ENCODE assay signal across 27 cellular contexts in genomic region chr20:50668326-50668725, GRCh38. TPM values are rescaled to one million over a fixed set of nuclear protein-coding genes. Genes with fewer than 3 reads are reported as not detected.
"Had no signal": no experiment of that assay in that cellular context is flagged by ENCODE, and none has a peak within 500 bp of the region (broad histone marks: within the 10 kb centered on the region; RNA-seq: fewer than 3 reads in every experiment).

No MANE protein-coding gene starts in this region.

- H3K4me3 Mint-ChIP-seq: activated CD4-positive, alpha-beta memory T cell treated with anti-CD3 and anti-CD28 coated beads for 36 hours; activated CD4-positive, alpha-beta T cell treated with anti-CD3 and anti-CD28 coated beads, Interleukin-2, amount 10 ng/mL, durations not matched to agents 24 days and 14 days; activated T-cell treated with anti-CD3 and anti-CD28 coated beads, Interleukin-2, amount 50 U/mL, for 24 hours; immature natural killer cell; natural killer cell; T-helper 17 cell; type B pancreatic cell had no signal

- H3K36me3 ChIP-seq: heart left ventricle, lower lobe of right lung, thoracic aorta, WERI-Rb-1 had no signal

- H3K27ac ChIP-seq: lower lobe of right lung, thoracic aorta, WERI-Rb-1 had no signal

- ATAC-seq: esophagus mucosa; heart left ventricle; left lobe of liver; lower lobe of right lung; natural killer cell; right cardiac atrium; stimulated activated naive CD8-positive, alpha-beta T cell treated with anti-CD3 and anti-CD28 coated beads, Interleukin-15, Interleukin-2, amounts not matched to agents 100 U/mL and 50 U/mL, for 24 hours; T-helper 17 cell had no signal

- H3K4me1 Mint-ChIP-seq: activated CD4-positive, alpha-beta T cell treated with anti-CD3 and anti-CD28 coated beads, Interleukin-2, amount 10 ng/mL, durations not matched to agents 24 days and 14 days; immature natural killer cell; natural killer cell had no signal

- H3K27me3 ChIP-seq: heart left ventricle had no signal

- H3K27ac Mint-ChIP-seq: activated CD4-positive, alpha-beta memory T cell treated with anti-CD3 and anti-CD28 coated beads for 36 hours; activated CD4-positive, alpha-beta T cell treated with anti-CD3 and anti-CD28 coated beads, Interleukin-2, amount 10 ng/mL, durations not matched to agents 24 days and 14 days; activated T-cell treated with anti-CD3 and anti-CD28 coated beads, Interleukin-2, amount 50 U/mL, for 24 hours; natural killer cell had no signal

- H3K36me3 Mint-ChIP-seq: activated CD4-positive, alpha-beta memory T cell treated with anti-CD3 and anti-CD28 coated beads for 36 hours; immature natural killer cell; natural killer cell; type B pancreatic cell had no signal

- H3K4me1 ChIP-seq: lower lobe of right lung had no signal

- DNase-seq: activated CD4-positive, alpha-beta memory T cell treated with anti-CD3 and anti-CD28 coated beads for 36 hours; activated CD4-positive, alpha-beta T cell treated with anti-CD3 and anti-CD28 coated beads, Interleukin-2, amount 10 ng/mL, durations not matched to agents 24 days and 14 days; activated CD4-positive, CD25-positive, alpha-beta regulatory T cell treated with anti-CD3 and anti-CD28 coated beads, Interleukin-2, amount 50 U/mL, for 72 hours; activated CD8-positive, alpha-beta memory T cell treated with anti-CD3 and anti-CD28 coated beads, Interleukin-2, amount 50 U/mL, for 4 hours; activated gamma-delta T cell; activated naive CD4-positive, alpha-beta T cell treated with anti-CD3 and anti-CD28 coated beads, Interleukin-2, amount 50 U/mL, for 16 hours; activated T-cell treated with anti-CD3 and anti-CD28 coated beads, Interleukin-2, amount 50 U/mL, for 24 hours; amniotic stem cell; foreskin fibroblast; hypothalamus; immature natural killer cell; kidney glomerular epithelial cell; lower lobe of right lung; mesendoderm; natural killer cell; right cardiac atrium; stimulated activated CD4-positive, alpha-beta T cell treated with anti-CD3 and anti-CD28 coated beads, Interleukin-2, amount 100 ng/mL, for 48 hours; stimulated activated naive CD8-positive, alpha-beta T cell treated with anti-CD3 and anti-CD28 coated beads, Interleukin-15, Interleukin-2, amounts not matched to agents 100 U/mL and 50 U/mL, for 24 hours; T-helper 17 cell; T1000; WERI-Rb-1 had no signal

- H3K27me3 Mint-ChIP-seq: activated CD4-positive, alpha-beta T cell treated with anti-CD3 and anti-CD28 coated beads, Interleukin-2, amount 10 ng/mL, durations not matched to agents 24 days and 14 days; type B pancreatic cell had no signal

- H3K9me3 Mint-ChIP-seq: activated CD4-positive, alpha-beta memory T cell treated with anti-CD3 and anti-CD28 coated beads for 36 hours; activated CD4-positive, alpha-beta T cell treated with anti-CD3 and anti-CD28 coated beads, Interleukin-2, amount 10 ng/mL, durations not matched to agents 24 days and 14 days; activated T-cell treated with anti-CD3 and anti-CD28 coated beads, Interleukin-2, amount 50 U/mL, for 24 hours; immature natural killer cell; natural killer cell; type B pancreatic cell had no signal

- H3K9me3 ChIP-seq: heart left ventricle, lower lobe of right lung, thoracic aorta had no signal

- H3K4me3 ChIP-seq: heart left ventricle, lower lobe of right lung, thoracic aorta had no signal

RNA-seq across cellular contexts. Expression of gene RIPOR3, which starts 23.0 kb away (rescaled TPM):
- total RNA-seq: activated CD4-positive, alpha-beta memory T cell treated with anti-CD3 and anti-CD28 coated beads for 36 hours; activated CD4-positive, alpha-beta T cell treated with anti-CD3 and anti-CD28 coated beads, Interleukin-2, amount 10 ng/mL, durations not matched to agents 24 days and 14 days; activated CD8-positive, alpha-beta memory T cell treated with anti-CD3 and anti-CD28 coated beads for 36 hours had no signal
